35 cellular contexts compared by ENCODE assay signal in the genomic region with DNA sequence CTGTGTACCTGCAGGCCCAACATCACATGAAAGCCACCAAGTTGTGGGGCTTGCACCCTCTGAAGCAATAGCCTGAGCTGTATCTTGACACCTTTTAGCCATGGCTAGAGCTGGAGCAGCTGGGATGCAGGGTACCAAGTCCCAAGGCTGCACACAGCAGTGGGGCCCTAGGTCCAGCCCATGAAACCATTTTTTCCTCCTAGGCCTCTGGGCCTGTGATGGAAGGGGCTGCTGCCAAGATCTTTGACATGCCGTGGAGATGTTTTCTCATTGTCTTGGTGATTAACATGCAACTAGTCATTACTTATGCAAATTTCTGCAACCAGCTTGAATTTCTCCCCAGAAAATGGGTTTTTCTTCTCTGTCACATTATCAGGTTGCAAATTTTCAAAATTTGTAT.
"Had no signal": no experiment of that assay in that cellular context is flagged by ENCODE, and none has a peak within 500 bp of the region (broad histone marks: within the 10 kb centered on the region; RNA-seq: fewer than 3 reads in every experiment).

No MANE protein-coding gene starts in this region.

- H3K36me3 ChIP-seq: MG63 had no signal

- DNase-seq: Karpas-422, Kasumi-1, MG63, MM.1S, MV-4-11, NCI-H1048, NCI-H1092, NCI-H1092 treated with DMSO at 0.1 percent for 48 hours, NCI-H1105, NCI-H1105 treated with DMSO at 0.1 percent for 48 hours, NCI-H1417, NCI-H1417 treated with DMSO at 0.1 percent for 48 hours, NCI-H1436, NCI-H1436 treated with DMSO at 0.1 percent for 48 hours, NCI-H146, NCI-H1694, NCI-H1694 treated with DMSO at 0.1 percent for 48 hours, NCI-H187, NCI-H187 treated with DMSO at 0.1 percent for 48 hours, NCI-H2029, NCI-H2029 treated with DMSO at 0.1 percent for 48 hours, NCI-H2081, NCI-H2081 treated with DMSO at 0.1 percent for 48 hours, NCI-H2171, NCI-H2171 treated with DMSO at 0.1 percent for 48 hours, NCI-H2227 treated with DMSO at 0.1 percent for 48 hours, NCI-H226, NCI-H345, NCI-H446, NCI-H446 treated with DMSO at 0.1 percent for 48 hours, NCI-H510A, NCI-H510A treated with DMSO at 0.1 percent for 48 hours, NCI-H524, NCI-H524 treated with DMSO at 0.1 percent for 48 hours, NCI-H526 had no signal

- H3K4me3 ChIP-seq: MG63 had no signal

- H3K27me3 ChIP-seq: MG63 had no signal
